Comparison of ENCODE assay signal across 29 cellular contexts in genomic region chr11:132256621-132257227, GRCh38.
"Had no signal": no experiment of that assay in that cellular context is flagged by ENCODE, and none has a peak within 500 bp of the region (broad histone marks: within the 10 kb centered on the region; RNA-seq: fewer than 3 reads in every experiment).

No MANE protein-coding gene starts in this region.

- DNase-seq: activated CD4-positive, alpha-beta memory T cell treated with anti-CD3 and anti-CD28 coated beads, Interleukin-2, amount 10 ng/mL, durations not matched to agents 7 days and 5 days; activated CD4-positive, alpha-beta T cell treated with anti-CD3 and anti-CD28 coated beads for 36 hours; activated CD4-positive, alpha-beta T cell treated with anti-CD3 and anti-CD28 coated beads, Interleukin-2, amount 10 ng/mL, durations not matched to agents 7 days and 5 days; activated CD4-positive, alpha-beta T cell treated with anti-CD3 and anti-CD28 coated beads, Interleukin-2, amount 50 U/mL, for 4 hours; activated CD4-positive, CD25-positive, alpha-beta regulatory T cell; activated CD4-positive, CD25-positive, alpha-beta regulatory T cell treated with anti-CD3 and anti-CD28 coated beads, Interleukin-2, amount 50 U/mL, for 72 hours; activated CD8-positive, alpha-beta memory T cell treated with anti-CD3 and anti-CD28 coated beads, Interleukin-2, amount 50 U/mL, for 48 hours; activated gamma-delta T cell; activated naive CD4-positive, alpha-beta T cell; activated naive CD4-positive, alpha-beta T cell treated with anti-CD3 and anti-CD28 coated beads, Interleukin-2, amount 10 ng/mL, durations not matched to agents 7 days and 5 days; activated naive CD8-positive, alpha-beta T cell treated with anti-CD3 and anti-CD28 coated beads, Interleukin-2, amount 10 ng/mL, durations not matched to agents 7 days and 5 days; activated T-cell treated with anti-CD3 and anti-CD28 coated beads for 4 hours; activated T-cell treated with anti-CD3 and anti-CD28 coated beads, Interleukin-2, amount 50 U/mL, for 24 hours; activated T-cell treated with anti-CD3 and anti-CD28 coated beads, Interleukin-2, amount 50 U/mL, for 72 hours; dermis blood vessel endothelial cell; effector CD4-positive, alpha-beta T cell; effector memory CD8-positive, alpha-beta T cell; erythroblast; foreskin keratinocyte; gastrocnemius medialis; glutamatergic neuron; heart left ventricle; T-helper 2 cell had no signal

- H3K4me3 ChIP-seq: ascending aorta, breast epithelium, cardiac muscle cell, coronary artery, esophagus muscularis mucosa, gastrocnemius medialis, heart left ventricle had no signal

- ATAC-seq: activated CD4-positive, alpha-beta T cell treated with anti-CD3 and anti-CD28 coated beads for 36 hours; activated naive CD4-positive, alpha-beta T cell treated with anti-CD3 and anti-CD28 coated beads, Interleukin-2, amount 50 U/mL, for 72 hours; activated T-cell treated with anti-CD3 and anti-CD28 coated beads, Interleukin-2, amount 50 U/mL, for 72 hours; effector memory CD8-positive, alpha-beta T cell; foreskin keratinocyte; gastrocnemius medialis; heart left ventricle had no signal

- H3K27me3 ChIP-seq: ascending aorta, breast epithelium, cardiac muscle cell, esophagus muscularis mucosa, foreskin keratinocyte, gastrocnemius medialis had no signal

- H3K27ac ChIP-seq: ascending aorta, breast epithelium, cardiac muscle cell, coronary artery, esophagus muscularis mucosa, foreskin keratinocyte, gastrocnemius medialis, heart left ventricle had no signal

- H3K4me1 ChIP-seq: ascending aorta, breast epithelium, esophagus muscularis mucosa, foreskin keratinocyte, gastrocnemius medialis, heart left ventricle had no signal

- H3K36me3 ChIP-seq: ascending aorta, breast epithelium, cardiac muscle cell, esophagus muscularis mucosa, gastrocnemius medialis, heart left ventricle had no signal

- H3K9me3 ChIP-seq: ascending aorta, breast epithelium, esophagus muscularis mucosa, gastrocnemius medialis, heart left ventricle had no signal
